Comparison of ENCODE assay signal across 1 cellular context in the genomic region with DNA sequence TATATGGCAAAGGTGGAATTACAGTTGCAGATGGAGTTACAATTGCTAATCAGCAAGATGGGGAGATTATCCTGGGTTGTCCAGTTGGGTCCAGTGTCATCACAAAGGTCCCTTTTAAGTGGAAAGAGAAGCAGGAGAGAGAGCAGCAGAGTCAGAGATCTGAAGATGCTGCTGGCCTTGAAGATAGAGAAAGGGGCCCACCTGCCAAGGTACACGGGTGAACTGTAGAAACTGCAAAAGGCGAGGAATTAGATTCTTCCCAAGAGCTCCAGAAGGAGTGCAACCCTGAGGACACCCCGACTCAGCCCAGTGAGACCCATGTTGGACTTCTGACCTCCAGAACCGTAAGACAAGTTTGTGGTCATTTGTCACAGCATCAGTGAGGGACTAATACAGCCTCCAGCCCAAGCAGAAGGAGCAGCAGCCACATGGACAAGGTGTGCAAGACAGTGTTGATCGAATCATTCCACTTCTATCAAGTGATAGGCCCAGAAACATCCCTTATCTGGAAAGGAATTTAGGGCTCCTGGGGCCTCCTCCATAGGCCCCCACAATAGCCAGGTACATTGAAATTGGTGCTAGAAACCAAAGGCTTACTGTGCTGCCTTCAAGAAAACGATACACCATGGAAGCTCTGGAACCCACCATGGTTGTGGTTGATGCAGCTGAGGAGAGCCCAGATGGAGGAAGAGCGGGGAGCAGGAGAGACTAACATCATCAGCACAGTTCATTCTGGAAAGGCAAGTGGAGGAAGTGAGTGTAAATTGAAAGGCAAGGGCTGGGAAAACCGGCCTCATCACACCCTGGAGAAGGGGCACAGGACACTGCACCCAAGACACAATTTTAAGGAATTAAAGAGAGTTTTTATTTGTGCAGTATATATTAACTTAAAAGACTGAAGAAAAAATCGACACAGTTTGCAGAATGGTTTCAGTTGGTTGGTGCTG.
A peak's percentile ranks its signal among the peaks of the same experiment; 100 is the strongest.
TF ChIP-seq lines count a peak whose summit lies in the region.

No MANE protein-coding gene starts in this region.

TF ChIP-seq in K562, 482 proteins besides CTCF, POLR2A, EP300 and RAD21 (continued from another document):
- TF ChIP-seq, protein P1, sequence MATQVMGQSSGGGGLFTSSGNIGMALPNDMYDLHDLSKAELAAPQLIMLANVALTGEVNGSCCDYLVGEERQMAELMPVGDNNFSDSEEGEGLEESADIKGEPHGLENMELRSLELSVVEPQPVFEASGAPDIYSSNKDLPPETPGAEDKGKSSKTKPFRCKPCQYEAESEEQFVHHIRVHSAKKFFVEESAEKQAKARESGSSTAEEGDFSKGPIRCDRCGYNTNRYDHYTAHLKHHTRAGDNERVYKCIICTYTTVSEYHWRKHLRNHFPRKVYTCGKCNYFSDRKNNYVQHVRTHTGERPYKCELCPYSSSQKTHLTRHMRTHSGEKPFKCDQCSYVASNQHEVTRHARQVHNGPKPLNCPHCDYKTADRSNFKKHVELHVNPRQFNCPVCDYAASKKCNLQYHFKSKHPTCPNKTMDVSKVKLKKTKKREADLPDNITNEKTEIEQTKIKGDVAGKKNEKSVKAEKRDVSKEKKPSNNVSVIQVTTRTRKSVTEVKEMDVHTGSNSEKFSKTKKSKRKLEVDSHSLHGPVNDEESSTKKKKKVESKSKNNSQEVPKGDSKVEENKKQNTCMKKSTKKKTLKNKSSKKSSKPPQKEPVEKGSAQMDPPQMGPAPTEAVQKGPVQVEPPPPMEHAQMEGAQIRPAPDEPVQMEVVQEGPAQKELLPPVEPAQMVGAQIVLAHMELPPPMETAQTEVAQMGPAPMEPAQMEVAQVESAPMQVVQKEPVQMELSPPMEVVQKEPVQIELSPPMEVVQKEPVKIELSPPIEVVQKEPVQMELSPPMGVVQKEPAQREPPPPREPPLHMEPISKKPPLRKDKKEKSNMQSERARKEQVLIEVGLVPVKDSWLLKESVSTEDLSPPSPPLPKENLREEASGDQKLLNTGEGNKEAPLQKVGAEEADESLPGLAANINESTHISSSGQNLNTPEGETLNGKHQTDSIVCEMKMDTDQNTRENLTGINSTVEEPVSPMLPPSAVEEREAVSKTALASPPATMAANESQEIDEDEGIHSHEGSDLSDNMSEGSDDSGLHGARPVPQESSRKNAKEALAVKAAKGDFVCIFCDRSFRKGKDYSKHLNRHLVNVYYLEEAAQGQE (CRISPR knock-in tag; IDR thresholded peaks at IDR 0.05; ENCODE audit: low read depth): 0 out of 2 replicates have a peak, but pooled peaks have one; percentile 46
- TF ChIP-seq PTRF (tag; IDR thresholded peaks at IDR 0.05): 0 out of 2 replicates have a peak, but pooled peaks have one; percentile 14
- TF ChIP-seq, protein P2, sequence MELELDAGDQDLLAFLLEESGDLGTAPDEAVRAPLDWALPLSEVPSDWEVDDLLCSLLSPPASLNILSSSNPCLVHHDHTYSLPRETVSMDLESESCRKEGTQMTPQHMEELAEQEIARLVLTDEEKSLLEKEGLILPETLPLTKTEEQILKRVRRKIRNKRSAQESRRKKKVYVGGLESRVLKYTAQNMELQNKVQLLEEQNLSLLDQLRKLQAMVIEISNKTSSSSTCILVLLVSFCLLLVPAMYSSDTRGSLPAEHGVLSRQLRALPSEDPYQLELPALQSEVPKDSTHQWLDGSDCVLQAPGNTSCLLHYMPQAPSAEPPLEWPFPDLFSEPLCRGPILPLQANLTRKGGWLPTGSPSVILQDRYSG (tag; conservative IDR thresholded peaks at IDR 0.05; ENCODE audit: low read depth): 0 out of 2 replicates have a peak, but pooled peaks have one; percentile 9
- peak; percentile 48 for TF ChIP-seq ELF4 (CRISPR knock-in tag; IDR thresholded peaks at IDR 0.05)
- TF ChIP-seq TAF15 (IDR thresholded peaks at IDR 0.05; ENCODE audit: low read depth, low read length): no peak
- TF ChIP-seq ZFX (CRISPR knock-in tag; IDR thresholded peaks at IDR 0.05): peak; percentile 32; the same call in 1 of the 2 replicates
- TF ChIP-seq RBBP5 (IDR thresholded peaks at IDR 0.05; ENCODE audit: borderline replicate concordance, insufficient read depth, low read length, poor library complexity, severe bottlenecking): peak; percentile 50
- no peak for TF ChIP-seq SREBF2 (CRISPR knock-in tag; IDR thresholded peaks at IDR 0.05)
